Comparison of ENCODE assay signal across 1 cellular context in genomic region chr19:41978470-41978869, GRCh38.
TF ChIP-seq lines count a peak whose summit lies in the region.

No MANE protein-coding gene starts in this region.

TF ChIP-seq in GM23338, 12 proteins besides CTCF, POLR2A, EP300 and RAD21 (continued from another document):
- TF ChIP-seq ZNF462 (CRISPR knock-in tag; IDR thresholded peaks at IDR 0.05) (no peak), REST (IDR thresholded peaks at IDR 0.05; ENCODE audit: unreplicated experiment) (no peak), ETS1 (IDR thresholded peaks at IDR 0.05) (no peak)
TF ChIP-seq in GM23338: peak in this region for 0.
